ENCODE assay signal across 24 cellular contexts in the genomic region with DNA sequence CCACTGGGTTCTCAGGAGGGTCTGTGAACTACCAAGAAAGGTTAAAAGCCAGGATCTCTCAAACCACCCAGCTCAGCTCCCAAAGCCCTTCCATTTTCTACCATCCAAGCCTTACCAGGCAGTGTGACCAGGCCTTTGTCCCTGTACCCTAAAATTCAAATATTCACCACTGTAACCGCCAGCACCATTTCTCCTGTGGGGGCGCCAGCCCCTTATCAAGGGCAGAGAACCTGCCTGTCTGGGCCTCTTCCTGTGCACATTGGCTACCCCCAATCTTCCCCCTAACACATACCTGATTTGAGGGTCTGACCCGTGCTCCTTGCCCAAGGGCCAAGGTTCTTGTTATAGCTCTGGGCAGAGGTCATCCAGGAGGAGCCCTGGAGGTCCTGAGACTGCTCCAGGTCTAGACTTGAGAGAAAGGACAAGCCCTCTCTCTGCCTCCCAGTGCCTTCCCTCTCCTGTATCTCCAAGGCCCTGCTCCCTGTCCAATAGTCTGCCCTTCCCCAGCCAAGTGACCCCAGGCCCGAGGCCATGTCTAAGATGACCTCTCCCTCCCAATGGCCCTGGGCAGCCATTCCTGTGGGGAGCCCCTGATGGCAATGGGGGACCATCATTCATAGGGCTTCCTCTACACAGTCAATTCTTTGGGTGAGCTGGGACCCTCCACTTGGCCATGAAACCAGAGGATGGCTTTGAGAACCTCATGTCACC.
DNase-seq lines count a peak whose midpoint lies in the region; ATAC-seq, FAIRE-seq and TF ChIP-seq lines count a peak whose summit lies in the region.
"Had no signal": no experiment of that assay in that cellular context is flagged by ENCODE, and none has a peak within 500 bp of the region (broad histone marks: within the 10 kb centered on the region; RNA-seq: fewer than 3 reads in every experiment).

No MANE protein-coding gene starts in this region.

- DNase-seq in activated CD8-positive, alpha-beta T cell treated with anti-CD3 and anti-CD28 coated beads for 36 hours = peak; percentile 24
- no peak for DNase-seq in activated CD8-positive, alpha-beta T cell treated with anti-CD3 and anti-CD28 coated beads, Interleukin-2, amount 10 ng/mL, durations not matched to agents 7 days and 5 days
- no peak for DNase-seq in NB4 (ENCODE audit: low read depth)
- DNase-seq in K562 (ENCODE audit: extremely low read depth in 1 of 4, low spot score in 3 of 4) = no peak
- no peak for DNase-seq in stimulated activated effector memory CD8-positive, alpha-beta T cell treated with anti-CD3 and anti-CD28 coated beads, Interleukin-12 subunit alpha, Interleukin-12 subunit beta, amount 100 ng/mL, for 72 hours (ENCODE audit: low spot score in 2 of 2)
- DNase-seq in SW 1271 (lab: John Stamatoyannopoulos, UW) = no peak
- DNase-seq in cortex of kidney (lab: John Stamatoyannopoulos, UW) = no peak
- DNase-seq: activated CD4-positive, alpha-beta T cell treated with anti-CD3 and anti-CD28 coated beads, Interleukin-2, amount 50 U/mL, for 1 hour; activated naive CD4-positive, alpha-beta T cell treated with anti-CD3 and anti-CD28 coated beads, Interleukin-2, amount 10 ng/mL, durations not matched to agents 7 days and 5 days; anterior cingulate cortex; foreskin melanocyte; mesenchymal stem cell; MG63; NCI-H1417; NCI-H345; stimulated activated CD4-positive, alpha-beta T cell treated with anti-CD3 and anti-CD28 coated beads, Interleukin-15, amount 100 ng/mL, for 24 hours had no signal

- H3K9me3 ChIP-seq in K562 (replicated peaks; ENCODE audit: control insufficient read depth, insufficient read depth, low read depth, low read length) = no peaks in the 10 kb centered on the region
- H3K9me3 ChIP-seq: MG63 had no signal

- FAIRE-seq in K562 (lab: Jason Lieb, UNC) = no peak

- H3K4me2 ChIP-seq in K562 (ENCODE audit: insufficient read depth, low read length) = no peak overlapping the region

- no peak for ATAC-seq in activated CD8-positive, alpha-beta T cell treated with anti-CD3 and anti-CD28 coated beads for 36 hours
- ATAC-seq in activated CD8-positive, alpha-beta T cell treated with anti-CD3 and anti-CD28 coated beads, Interleukin-2, amount 10 ng/mL, durations not matched to agents 7 days and 5 days = no peak
- ATAC-seq in K562 = no peak
- ATAC-seq in stimulated activated effector memory CD8-positive, alpha-beta T cell treated with anti-CD3 and anti-CD28 coated beads, Interleukin-12 subunit alpha, Interleukin-12 subunit beta, amount 100 ng/mL, for 72 hours = no peak
- ATAC-seq in GM19035 (IDR thresholded peaks at IDR 0.05; ENCODE audit: unreplicated experiment) = no peak
- ATAC-seq: left lobe of liver had no signal

- no peaks in the 10 kb centered on the region for H3K9me1 ChIP-seq in K562 (ENCODE audit: control insufficient read depth, insufficient read depth, low read length)

- in situ Hi-C loops in K562 (cut with MboI) = loop anchor here (5.0 kb wide), 1 partner anchor 102 kb away; no protein-coding TSS in a partner anchor

- H3K36me3 Mint-ChIP-seq in activated CD8-positive, alpha-beta T cell treated with anti-CD3 and anti-CD28 coated beads for 36 hours (ENCODE audit: low read depth) = no peaks in the 10 kb centered on the region
- no peaks in the 10 kb centered on the region for H3K36me3 Mint-ChIP-seq in activated CD8-positive, alpha-beta T cell treated with anti-CD3 and anti-CD28 coated beads, Interleukin-2, amount 10 ng/mL, durations not matched to agents 7 days and 5 days (ENCODE audit: low read depth)
- H3K36me3 Mint-ChIP-seq in stimulated activated effector memory CD8-positive, alpha-beta T cell treated with anti-CD3 and anti-CD28 coated beads, Interleukin-12 subunit alpha, Interleukin-12 subunit beta, amount 100 ng/mL, for 72 hours = no peaks in the 10 kb centered on the region
- H3K36me3 Mint-ChIP-seq: activated naive CD4-positive, alpha-beta T cell treated with anti-CD3 and anti-CD28 coated beads, Interleukin-2, amount 10 ng/mL, durations not matched to agents 7 days and 5 days; IgD-negative memory B cell had no signal

- TF ChIP-seq EP300 in K562 (IDR thresholded peaks at IDR 0.05; ENCODE audit: low read length) = no peak

- TF ChIP-seq CTCF in activated CD8-positive, alpha-beta T cell treated with anti-CD3 and anti-CD28 coated beads for 36 hours (IDR thresholded peaks at IDR 0.05) = no peak
- TF ChIP-seq CTCF in NB4 (IDR thresholded peaks at IDR 0.05; ENCODE audit: low read depth, low read length) (peak; percentile 9), K562 (IDR thresholded peaks at IDR 0.05 in 2 of 3, conservative IDR thresholded peaks at IDR 0.05 in 1 of 3; ENCODE audit: insufficient read depth in 2 of 3, low read depth in 1 of 3, low read length in 3 of 3) (peak in 2 of 3 experiments; percentile 37 to 47; a peak in 4 of 6 replicates)

- no TSS peak for BruUV-seq in K562 (replicated peaks; lab: Mats Ljungman, UMichigan)

- H3K27ac Mint-ChIP-seq in activated CD8-positive, alpha-beta T cell treated with anti-CD3 and anti-CD28 coated beads for 36 hours = no peak overlapping the region
- H3K27ac Mint-ChIP-seq in activated CD8-positive, alpha-beta T cell treated with anti-CD3 and anti-CD28 coated beads, Interleukin-2, amount 10 ng/mL, durations not matched to agents 7 days and 5 days = no peak overlapping the region
- H3K27ac Mint-ChIP-seq in stimulated activated effector memory CD8-positive, alpha-beta T cell treated with anti-CD3 and anti-CD28 coated beads, Interleukin-12 subunit alpha, Interleukin-12 subunit beta, amount 100 ng/mL, for 72 hours = peak overlapping the region; percentile 3
- H3K27ac Mint-ChIP-seq: activated naive CD4-positive, alpha-beta T cell treated with anti-CD3 and anti-CD28 coated beads, Interleukin-2, amount 10 ng/mL, durations not matched to agents 7 days and 5 days; progenitor cell of endocrine pancreas; stimulated activated naive CD8-positive, alpha-beta T cell treated with anti-CD3 and anti-CD28 coated beads, Interleukin-15, Interleukin-2, amounts not matched to agents 100 ng/mL and 50 ng/mL, for 24 hours had no signal

- H3K9me3 Mint-ChIP-seq in activated CD8-positive, alpha-beta T cell treated with anti-CD3 and anti-CD28 coated beads for 36 hours = peaks cover under 1% of the 10 kb centered on the region
- peaks cover 8% of the 10 kb centered on the region for H3K9me3 Mint-ChIP-seq in activated CD8-positive, alpha-beta T cell treated with anti-CD3 and anti-CD28 coated beads, Interleukin-2, amount 10 ng/mL, durations not matched to agents 7 days and 5 days (ENCODE audit: insufficient read depth)
- H3K9me3 Mint-ChIP-seq in stimulated activated effector memory CD8-positive, alpha-beta T cell treated with anti-CD3 and anti-CD28 coated beads, Interleukin-12 subunit alpha, Interleukin-12 subunit beta, amount 100 ng/mL, for 72 hours = no peaks in the 10 kb centered on the region

- POLR2A ChIA-PET in activated CD8-positive, alpha-beta T cell treated with anti-CD3 and anti-CD28 coated beads for 36 hours (lab: Charles Lee) = no interaction called here
- POLR2A ChIA-PET in activated CD8-positive, alpha-beta T cell treated with anti-CD3 and anti-CD28 coated beads, Interleukin-2, amount 10 ng/mL, durations not matched to agents 7 days and 5 days (lab: Charles Lee) = no interaction called here
- POLR2A ChIA-PET in K562 (lab: Yijun Ruan, JAX) = interaction anchor here (0.6 to 0.8 kb wide), 2 partner anchors 10 to 119 kb away, joined by 3 read pairs; no protein-coding TSS in a partner anchor

- no peaks in the 10 kb centered on the region for H3K36me3 ChIP-seq in K562 (ENCODE audit: control insufficient read depth, insufficient read depth, low read length)
- H3K36me3 ChIP-seq: esophagus muscularis mucosa, MG63, thoracic aorta had no signal

- 45% methylated on average over 4 of the region's 4 CpGs for WGBS in K562 (ENCODE audit: insufficient coverage, low coverage, missing lambda C conversion rate)

- H3K27ac ChIP-seq in K562 (ENCODE audit: extremely low read depth, low read depth, low read length) = no peak overlapping the region
- H3K27ac ChIP-seq: esophagus muscularis mucosa, RWPE1, thoracic aorta had no signal

- no peak overlapping the region for H3K9ac ChIP-seq in K562 (ENCODE audit: insufficient read depth in 1 of 2, low read depth in 2 of 2, low read length in 2 of 2)

- peak in 1 of 2 experiments; percentile 22; a peak in 1 of 4 replicates for TF ChIP-seq RAD21 in K562 (CRISPR knock-in tag; conservative IDR thresholded peaks at IDR 0.05 in 1 of 2, IDR thresholded peaks at IDR 0.05 in 1 of 2)

- H3K79me2 ChIP-seq in K562 (ENCODE audit: control insufficient read depth, insufficient read depth, low read length) = no peaks in the 10 kb centered on the region

- H3K4me1 Mint-ChIP-seq in activated CD8-positive, alpha-beta T cell treated with anti-CD3 and anti-CD28 coated beads for 36 hours (ENCODE audit: low read depth) = peaks cover 4% of the 10 kb centered on the region
- H3K4me1 Mint-ChIP-seq in activated CD8-positive, alpha-beta T cell treated with anti-CD3 and anti-CD28 coated beads, Interleukin-2, amount 10 ng/mL, durations not matched to agents 7 days and 5 days (ENCODE audit: low read depth) = peaks cover 4% of the 10 kb centered on the region
- peaks cover 6% of the 10 kb centered on the region for H3K4me1 Mint-ChIP-seq in stimulated activated effector memory CD8-positive, alpha-beta T cell treated with anti-CD3 and anti-CD28 coated beads, Interleukin-12 subunit alpha, Interleukin-12 subunit beta, amount 100 ng/mL, for 72 hours
- H3K4me1 Mint-ChIP-seq: activated naive CD4-positive, alpha-beta T cell treated with anti-CD3 and anti-CD28 coated beads, Interleukin-2, amount 10 ng/mL, durations not matched to agents 7 days and 5 days had no signal

- H4K20me1 ChIP-seq in K562 (replicated peaks; ENCODE audit: control insufficient read depth, insufficient read depth, low read length) = peaks cover 9% of the 10 kb centered on the region; the same call in 1 of the 2 replicates

- intact Hi-C loops in activated CD8-positive, alpha-beta T cell treated with anti-CD3 and anti-CD28 coated beads for 36 hours (cut with micrococcal nuclease) = no loop called here
- intact Hi-C loops in K562 (cut with micrococcal nuclease) = no loop called here

- no peaks in the 10 kb centered on the region; a peak in 2 of 5 replicates for H3K27me3 ChIP-seq in K562 (ENCODE audit: control insufficient read depth in 2 of 2, insufficient read depth in 2 of 2, low read length in 2 of 2)
- H3K27me3 ChIP-seq: esophagus muscularis mucosa, MG63 had no signal

- H3K4me3 Mint-ChIP-seq in activated CD8-positive, alpha-beta T cell treated with anti-CD3 and anti-CD28 coated beads for 36 hours = no peak overlapping the region
- H3K4me3 Mint-ChIP-seq in activated CD8-positive, alpha-beta T cell treated with anti-CD3 and anti-CD28 coated beads, Interleukin-2, amount 10 ng/mL, durations not matched to agents 7 days and 5 days = no peak overlapping the region
- no peak overlapping the region for H3K4me3 Mint-ChIP-seq in stimulated activated effector memory CD8-positive, alpha-beta T cell treated with anti-CD3 and anti-CD28 coated beads, Interleukin-12 subunit alpha, Interleukin-12 subunit beta, amount 100 ng/mL, for 72 hours
- H3K4me3 Mint-ChIP-seq: activated naive CD4-positive, alpha-beta T cell treated with anti-CD3 and anti-CD28 coated beads, Interleukin-2, amount 10 ng/mL, durations not matched to agents 7 days and 5 days; IgD-negative memory B cell; stimulated activated naive CD8-positive, alpha-beta T cell treated with anti-CD3 and anti-CD28 coated beads, Interleukin-15, Interleukin-2, amounts not matched to agents 100 ng/mL and 50 ng/mL, for 24 hours had no signal

- H3K4me1 ChIP-seq in K562 (replicated peaks in 1 of 2; ENCODE audit: control insufficient read depth in 2 of 2, insufficient read depth in 2 of 2, low read length in 2 of 2) = peaks cover 32 to 40% of the 10 kb centered on the region in 2 experiments

- CTCF ChIA-PET in activated CD8-positive, alpha-beta T cell treated with anti-CD3 and anti-CD28 coated beads for 36 hours (lab: Charles Lee) = interaction anchor here (1.2 to 4.8 kb wide), 3 partner anchors 8 to 196 kb away, joined by 3 to 108 read pairs (median 26); no protein-coding TSS in a partner anchor
- CTCF ChIA-PET in activated CD8-positive, alpha-beta T cell treated with anti-CD3 and anti-CD28 coated beads, Interleukin-2, amount 10 ng/mL, durations not matched to agents 7 days and 5 days (lab: Charles Lee) = interaction anchor here (1.3 to 3.9 kb wide), 4 partner anchors 17 to 197 kb away, joined by 3 to 109 read pairs (median 15); no protein-coding TSS in a partner anchor
- CTCF ChIA-PET in K562 (lab: Yijun Ruan, JAX; ENCODE audit: low intra/inter-chr PET ratio) = interaction anchor here (0.6 to 3.4 kb wide), 3 partner anchors 39 to 735 kb away, joined by 3 to 46 read pairs (median 4); no protein-coding TSS in a partner anchor

- H3K27me3 Mint-ChIP-seq in activated CD8-positive, alpha-beta T cell treated with anti-CD3 and anti-CD28 coated beads for 36 hours = peaks cover 5% of the 10 kb centered on the region
- peaks cover 20% of the 10 kb centered on the region for H3K27me3 Mint-ChIP-seq in activated CD8-positive, alpha-beta T cell treated with anti-CD3 and anti-CD28 coated beads, Interleukin-2, amount 10 ng/mL, durations not matched to agents 7 days and 5 days (ENCODE audit: low read depth)

- TF ChIP-seq POLR2A in NB4 (IDR thresholded peaks at IDR 0.05; ENCODE audit: extremely low read depth, insufficient read length) = no peak
- no peak for TF ChIP-seq POLR2A in K562 (conservative IDR thresholded peaks at IDR 0.05)

- no peak overlapping the region for H2AFZ ChIP-seq in K562 (ENCODE audit: low read depth, low read length)

- H3K4me3 ChIP-seq in NB4 (ENCODE audit: low read depth, low read length) = no peak overlapping the region
- H3K4me3 ChIP-seq in K562 = no peak overlapping the region
- H3K4me3 ChIP-seq: esophagus muscularis mucosa, MG63, thoracic aorta had no signal
